In genomic region chr6:115832186-115832585, GRCh38 we compare ENCODE assay signal across 9 cellular contexts.
"Had no signal": no experiment of that assay in that cellular context is flagged by ENCODE, and none has a peak within 500 bp of the region (broad histone marks: within the 10 kb centered on the region; RNA-seq: fewer than 3 reads in every experiment).

No MANE protein-coding gene starts in this region.

- H3K36me3 ChIP-seq: HAP-1 had no signal

- H3K9me3 ChIP-seq: HAP-1 had no signal

- H3K27ac ChIP-seq: GM23248 had no signal

- H3K4me3 ChIP-seq: GM23248, GM23338, HAP-1 had no signal

- DNase-seq: GM23248, GOT3, H7, H9, HCEC 1CT, HFFc6 had no signal

- ATAC-seq: GM23338, HCT116 had no signal

- H3K4me1 ChIP-seq: HAP-1 had no signal
